In genomic region chr2:38184964-38185603, GRCh38 we compare ENCODE assay signal across 9 cellular contexts.
A peak's percentile ranks its signal among the peaks of the same experiment; 100 is the strongest.
DNase-seq lines count a peak whose midpoint lies in the region; ATAC-seq lines count a peak whose summit lies in the region.
"Had no signal": no experiment of that assay in that cellular context is flagged by ENCODE, and none has a peak within 500 bp of the region (broad histone marks: within the 10 kb centered on the region; RNA-seq: fewer than 3 reads in every experiment).

No MANE protein-coding gene starts in this region.

- ATAC-seq in GM19468 (IDR thresholded peaks at IDR 0.05; ENCODE audit: extremely low read depth, unreplicated experiment) (peak; percentile 77), HG03439 (IDR thresholded peaks at IDR 0.05; ENCODE audit: unreplicated experiment) (peak; percentile 93)

- peak; percentile 26 for DNase-seq in CD1c-positive myeloid dendritic cell (ENCODE audit: extremely low spot score)
- DNase-seq in dermis blood vessel endothelial cell, result peak; percentile 17
- DNase-seq in activated effector memory CD4-positive, alpha-beta T cell treated with anti-CD3 and anti-CD28 coated beads, Interleukin-2, amount 50 U/mL, for 16 hours, result no peak
- no peak for DNase-seq in epidermal melanocyte (ENCODE audit: insufficient read length, low spot score)
- DNase-seq in foreskin melanocyte, result no peak
- no peak for DNase-seq in NCI-H526 treated with DMSO at 0.1 percent for 48 hours (lab: John Stamatoyannopoulos, UW)
- DNase-seq: SW 1271 had no signal

Comparison
In these comparisons a context has a peak if more than half of its experiments do, and no peak if none do; other contexts are left out.
1. DNase-seq: peak in CD1c-positive myeloid dendritic cell (single experiment) and dermis blood vessel endothelial cell (single experiment); none in activated effector memory CD4-positive, alpha-beta T cell treated with anti-CD3 and anti-CD28 coated beads, Interleukin-2, amount 50 U/mL, for 16 hours (single experiment), epidermal melanocyte (single experiment), foreskin melanocyte (single experiment) and NCI-H526 treated with DMSO at 0.1 percent for 48 hours (single experiment).